ENCODE assay signal across 8 cellular contexts in the genomic region with DNA sequence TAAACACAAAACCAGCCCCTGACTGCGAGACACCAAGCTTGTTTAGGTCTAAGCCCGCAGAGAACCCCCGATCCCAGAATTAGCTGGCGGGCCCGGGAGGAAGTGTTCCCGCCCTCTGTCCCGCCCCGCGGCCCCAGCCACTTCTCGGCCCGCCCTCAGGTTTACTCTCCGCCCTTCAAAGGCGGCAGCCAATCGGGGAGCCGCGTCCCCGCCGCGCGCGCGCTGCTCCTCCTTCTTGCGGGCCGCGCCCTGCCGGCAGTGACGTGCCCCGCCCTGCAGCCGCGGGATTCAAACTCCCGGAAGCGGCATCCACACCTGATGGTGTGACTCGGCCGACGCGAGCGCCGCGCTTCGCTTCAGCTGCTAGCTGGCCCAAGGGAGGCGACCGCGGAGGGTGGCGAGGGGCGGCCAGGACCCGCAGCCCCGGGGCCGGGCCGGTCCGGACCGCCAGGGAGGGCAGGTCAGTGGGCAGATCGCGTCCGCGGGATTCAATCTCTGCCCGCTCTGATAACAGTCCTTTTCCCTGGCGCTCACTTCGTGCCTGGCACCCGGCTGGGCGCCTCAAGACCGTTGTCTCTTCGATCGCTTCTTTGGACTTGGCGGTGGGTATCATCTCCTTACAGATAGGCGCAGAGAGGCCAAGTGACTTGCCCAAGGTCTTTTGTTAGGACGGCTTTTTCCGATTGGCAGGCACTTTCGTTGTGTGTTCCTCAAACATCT. TPM values are rescaled to one million over a fixed set of nuclear protein-coding genes. Genes with fewer than 3 reads are reported as not detected.
DNase-seq lines count a peak whose midpoint lies in the region; ATAC-seq, FAIRE-seq and TF ChIP-seq lines count a peak whose summit lies in the region.

TSS of gene CEP55 (plus strand) at position 291 of the 720 bp plus-strand sequence. CDS start 3,440 bp downstream, outside the sequence.

- peaks cover 20% of the 10 kb centered on the region for H3K4me1 ChIP-seq in A549
- no peaks in the 10 kb centered on the region for H3K4me1 ChIP-seq in iPS-18a (ENCODE audit: control insufficient read depth, low read depth, low read length)
- peaks cover 4 to 8% (median 4%) of the 10 kb centered on the region in 3 donors for H3K4me1 ChIP-seq in skeletal muscle tissue (ENCODE audit: control insufficient read depth in 3 of 3, insufficient read depth in 3 of 3, low read length in 3 of 3)

- no peak for FAIRE-seq in A549 (lab: Jason Lieb, UNC)

- no peak for TF ChIP-seq CTCF in A549 (IDR thresholded peaks at IDR 0.05)

- TF ChIP-seq POLR2A in A549 (IDR thresholded peaks at IDR 0.05; ENCODE audit: low read length): peak; percentile 55

- H3K36me3 ChIP-seq in iPS-18a (ENCODE audit: control insufficient read depth, low read depth, low read length) (peaks cover 4% of the 10 kb centered on the region), skeletal muscle tissue (ENCODE audit: control insufficient read depth in 3 of 3, insufficient read depth in 3 of 3, low read length in 3 of 3) (no peaks in the 10 kb centered on the region)

- H3K27me3 ChIP-seq in iPS-18a (ENCODE audit: control insufficient read depth, insufficient read depth, low read length) (peaks cover 12% of the 10 kb centered on the region), skeletal muscle tissue (ENCODE audit: control insufficient read depth in 3 of 3, insufficient read depth in 3 of 3, low read length in 3 of 3) (no peaks in the 10 kb centered on the region)

- no peak for TF ChIP-seq RAD21 in A549 (conservative IDR thresholded peaks at IDR 0.05 in 1 of 2, IDR thresholded peaks at IDR 0.05 in 1 of 2)

- POLR2A ChIA-PET in A549 (lab: Yijun Ruan, JAX): interaction anchor here (0.6 to 1.8 kb wide), 6 partner anchors 9 to 113 kb away, joined by 4 to 12 read pairs (median 5); partner anchors contain the start of gene MYOF

- peak within 1 kb of the TSS; percentile 79 to 90 for H3K27ac ChIP-seq in A549
- H3K27ac ChIP-seq in iPS-18a (ENCODE audit: low read length): no peak within 1 kb of the TSS
- no peak within 1 kb of the TSS for H3K27ac ChIP-seq in skeletal muscle tissue (ENCODE audit: low read depth, low read length)

- ATAC-seq in A549 (peak; percentile 97 to 99), GM18867 (IDR thresholded peaks at IDR 0.05; ENCODE audit: unreplicated experiment) (peak; percentile 98), HG03097 (IDR thresholded peaks at IDR 0.05; ENCODE audit: low FRiP score, unreplicated experiment) (peak; percentile 97)

- WGBS in A549 (ENCODE audit: missing lambda C conversion rate): 2% methylated on average over 33 of the region's 68 CpGs

- H3K4me2 ChIP-seq in A549: peak within 1 kb of the TSS; percentile 84

- CTCF ChIA-PET in A549 (lab: Yijun Ruan, JAX): interaction anchor here (0.5 to 3.5 kb wide), 9 partner anchors 10 to 611 kb away, joined by 3 to 28 read pairs (median 5); partner anchors contain the start of gene MYOF

- DNase-seq in A549 (ENCODE audit: low read depth in 1 of 2, low spot score in 1 of 2): peak; percentile 84 to 96
- peak; percentile 83 for DNase-seq in NCI-H2171 (lab: John Stamatoyannopoulos, UW)
- peak; percentile 93 for DNase-seq in UCSD-AML1 (lab: John Stamatoyannopoulos, UW; ENCODE audit: unreplicated experiment)
- DNase-seq in brain pericyte (ENCODE audit: low read depth, low spot score): peak; percentile 60

- TF ChIP-seq EP300 in A549 (IDR thresholded peaks at IDR 0.05): no peak

- H3K9ac ChIP-seq in iPS-18a (ENCODE audit: low read length) (peak within 1 kb of the TSS; percentile 55), skeletal muscle tissue (ENCODE audit: low read depth in 1 of 3, low read length in 3 of 3) (peak within 1 kb of the TSS; percentile 64 to 81 (median 77))

- H3K9me3 ChIP-seq in A549: no peaks in the 10 kb centered on the region
- H3K9me3 ChIP-seq in iPS-18a (ENCODE audit: control insufficient read depth, low read depth, low read length): no peaks in the 10 kb centered on the region
- no peaks in the 10 kb centered on the region for H3K9me3 ChIP-seq in skeletal muscle tissue (ENCODE audit: control insufficient read depth in 3 of 3, low read length in 3 of 3)

- H3K4me3 ChIP-seq in A549 (peak within 1 kb of the TSS; percentile 48), iPS-18a (ENCODE audit: low read length) (peak within 1 kb of the TSS; percentile 89), skeletal muscle tissue (ENCODE audit: low read length in 3 of 3) (peak within 1 kb of the TSS; percentile 83 to 96 (median 89))

TF ChIP-seq in A549, 52 proteins besides CTCF, POLR2A, EP300 and RAD21 (continues in another document):
- TF ChIP-seq ZNF302 (CRISPR knock-in tag; IDR thresholded peaks at IDR 0.05) (no peak), NPAS2 (CRISPR knock-in tag; IDR thresholded peaks at IDR 0.05; ENCODE audit: borderline replicate concordance) (no peak), SMC3 (IDR thresholded peaks at IDR 0.05) (0 out of 3 replicates have a peak, but pooled peaks have one; percentile 9), KDM5A (IDR thresholded peaks at IDR 0.05) (peak; percentile 85), CBX2 (IDR thresholded peaks at IDR 0.05; ENCODE audit: borderline replicate concordance, low read depth) (no peak), REST (IDR thresholded peaks at IDR 0.05) (peak; percentile 54; the same call in 1 of the 2 replicates), HOXA7 (CRISPR knock-in tag; IDR thresholded peaks at IDR 0.05) (peak; percentile 30; the same call in 1 of the 2 replicates), RFX5 (IDR thresholded peaks at IDR 0.05) (0 out of 2 replicates have a peak, but pooled peaks have one; percentile 40), CHD2 (IDR thresholded peaks at IDR 0.05; ENCODE audit: low read length, partially characterized antibody) (no peak), HMGXB4 (CRISPR knock-in tag; IDR thresholded peaks at IDR 0.05; ENCODE audit: borderline replicate concordance) (no peak), RARB (CRISPR knock-in tag; IDR thresholded peaks at IDR 0.05) (no peak), JUN (IDR thresholded peaks at IDR 0.05) (peak; percentile 54 to 76; a peak in 3 of 5 replicates)
- TF ChIP-seq, protein P1, sequence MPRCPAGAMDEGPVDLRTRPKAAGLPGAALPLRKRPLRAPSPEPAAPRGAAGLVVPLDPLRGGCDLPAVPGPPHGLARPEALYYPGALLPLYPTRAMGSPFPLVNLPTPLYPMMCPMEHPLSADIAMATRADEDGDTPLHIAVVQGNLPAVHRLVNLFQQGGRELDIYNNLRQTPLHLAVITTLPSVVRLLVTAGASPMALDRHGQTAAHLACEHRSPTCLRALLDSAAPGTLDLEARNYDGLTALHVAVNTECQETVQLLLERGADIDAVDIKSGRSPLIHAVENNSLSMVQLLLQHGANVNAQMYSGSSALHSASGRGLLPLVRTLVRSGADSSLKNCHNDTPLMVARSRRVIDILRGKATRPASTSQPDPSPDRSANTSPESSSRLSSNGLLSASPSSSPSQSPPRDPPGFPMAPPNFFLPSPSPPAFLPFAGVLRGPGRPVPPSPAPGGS (IDR thresholded peaks at IDR 0.05): 0 out of 3 replicates have a peak, but pooled peaks have one; percentile 39
- TF ChIP-seq, protein P2, sequence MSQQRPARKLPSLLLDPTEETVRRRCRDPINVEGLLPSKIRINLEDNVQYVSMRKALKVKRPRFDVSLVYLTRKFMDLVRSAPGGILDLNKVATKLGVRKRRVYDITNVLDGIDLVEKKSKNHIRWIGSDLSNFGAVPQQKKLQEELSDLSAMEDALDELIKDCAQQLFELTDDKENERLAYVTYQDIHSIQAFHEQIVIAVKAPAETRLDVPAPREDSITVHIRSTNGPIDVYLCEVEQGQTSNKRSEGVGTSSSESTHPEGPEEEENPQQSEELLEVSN (IDR thresholded peaks at IDR 0.05; ENCODE audit: borderline replicate concordance, low read depth): peak; percentile 85

RNA-seq across cellular contexts. Expression of gene CEP55, which starts in this region (rescaled TPM):
- polyA plus RNA-seq in A549 (2011; rRNA removed) (63.5 and 87.0 TPM in 2 replicates), A549 (2017; fragmentation: RNase III; extraction: RNeasy Plus Mini Kit Qiagen cat#74134 plus additional on column Dnase treatment) (51.2 to 57.9 TPM (median 52.4 TPM) in 3 replicates)
- polyA plus RNA-seq in A549 (2012; cell fraction: cytosol; rRNA removed): 24.7 and 26.7 TPM in 2 replicates
- polyA plus RNA-seq in A549 (2012; cell fraction: nucleus; rRNA removed): 12.1 and 18.0 TPM in 2 replicates
- polyA minus RNA-seq in A549 (2011; rRNA and poly(A)+ RNA removed): 12.0 and 13.0 TPM in 2 replicates
- 4.7 TPM for total RNA-seq in skeletal muscle tissue

Comparison
In these comparisons a context has a peak if more than half of its experiments do, and no peak if none do; other contexts are left out.
1. H3K27ac ChIP-seq: peak in A549 (2 of 2); none in iPS-18a (single experiment) and skeletal muscle tissue (single experiment).
2. Peak in every context shown above with its lines, with median percentiles within 50 percentile points of each other: ATAC-seq, DNase-seq and H3K4me3 ChIP-seq.